ENCODE assay signal across 2 cellular contexts in the genomic region with DNA sequence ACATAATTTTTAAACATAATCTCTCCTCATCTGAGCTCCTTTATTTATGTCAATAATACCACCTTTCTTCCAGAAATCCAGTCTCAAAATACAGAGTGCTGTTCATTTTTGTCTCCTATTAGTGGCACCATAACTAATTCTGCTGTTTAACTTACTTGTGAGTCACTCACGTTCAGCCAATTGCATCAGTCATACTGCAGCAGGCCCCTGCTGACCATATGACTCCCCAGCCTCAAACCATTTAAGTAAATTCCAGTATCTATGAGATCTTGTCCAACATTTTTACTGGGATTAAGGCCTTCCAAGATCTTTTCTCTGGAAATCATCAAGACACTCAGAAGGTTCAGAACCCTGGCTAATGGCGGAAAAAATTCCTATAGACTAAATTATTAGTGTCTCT.
TF ChIP-seq lines count a peak whose summit lies in the region.

No MANE protein-coding gene starts in this region.

TF ChIP-seq in SK-N-SH, 30 proteins besides CTCF, POLR2A, EP300 and RAD21 (continued from another document):
- TF ChIP-seq, protein P1, sequence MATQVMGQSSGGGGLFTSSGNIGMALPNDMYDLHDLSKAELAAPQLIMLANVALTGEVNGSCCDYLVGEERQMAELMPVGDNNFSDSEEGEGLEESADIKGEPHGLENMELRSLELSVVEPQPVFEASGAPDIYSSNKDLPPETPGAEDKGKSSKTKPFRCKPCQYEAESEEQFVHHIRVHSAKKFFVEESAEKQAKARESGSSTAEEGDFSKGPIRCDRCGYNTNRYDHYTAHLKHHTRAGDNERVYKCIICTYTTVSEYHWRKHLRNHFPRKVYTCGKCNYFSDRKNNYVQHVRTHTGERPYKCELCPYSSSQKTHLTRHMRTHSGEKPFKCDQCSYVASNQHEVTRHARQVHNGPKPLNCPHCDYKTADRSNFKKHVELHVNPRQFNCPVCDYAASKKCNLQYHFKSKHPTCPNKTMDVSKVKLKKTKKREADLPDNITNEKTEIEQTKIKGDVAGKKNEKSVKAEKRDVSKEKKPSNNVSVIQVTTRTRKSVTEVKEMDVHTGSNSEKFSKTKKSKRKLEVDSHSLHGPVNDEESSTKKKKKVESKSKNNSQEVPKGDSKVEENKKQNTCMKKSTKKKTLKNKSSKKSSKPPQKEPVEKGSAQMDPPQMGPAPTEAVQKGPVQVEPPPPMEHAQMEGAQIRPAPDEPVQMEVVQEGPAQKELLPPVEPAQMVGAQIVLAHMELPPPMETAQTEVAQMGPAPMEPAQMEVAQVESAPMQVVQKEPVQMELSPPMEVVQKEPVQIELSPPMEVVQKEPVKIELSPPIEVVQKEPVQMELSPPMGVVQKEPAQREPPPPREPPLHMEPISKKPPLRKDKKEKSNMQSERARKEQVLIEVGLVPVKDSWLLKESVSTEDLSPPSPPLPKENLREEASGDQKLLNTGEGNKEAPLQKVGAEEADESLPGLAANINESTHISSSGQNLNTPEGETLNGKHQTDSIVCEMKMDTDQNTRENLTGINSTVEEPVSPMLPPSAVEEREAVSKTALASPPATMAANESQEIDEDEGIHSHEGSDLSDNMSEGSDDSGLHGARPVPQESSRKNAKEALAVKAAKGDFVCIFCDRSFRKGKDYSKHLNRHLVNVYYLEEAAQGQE (IDR thresholded peaks at IDR 0.05; ENCODE audit: low read depth, low read length): no peak
- TF ChIP-seq, protein P2, sequence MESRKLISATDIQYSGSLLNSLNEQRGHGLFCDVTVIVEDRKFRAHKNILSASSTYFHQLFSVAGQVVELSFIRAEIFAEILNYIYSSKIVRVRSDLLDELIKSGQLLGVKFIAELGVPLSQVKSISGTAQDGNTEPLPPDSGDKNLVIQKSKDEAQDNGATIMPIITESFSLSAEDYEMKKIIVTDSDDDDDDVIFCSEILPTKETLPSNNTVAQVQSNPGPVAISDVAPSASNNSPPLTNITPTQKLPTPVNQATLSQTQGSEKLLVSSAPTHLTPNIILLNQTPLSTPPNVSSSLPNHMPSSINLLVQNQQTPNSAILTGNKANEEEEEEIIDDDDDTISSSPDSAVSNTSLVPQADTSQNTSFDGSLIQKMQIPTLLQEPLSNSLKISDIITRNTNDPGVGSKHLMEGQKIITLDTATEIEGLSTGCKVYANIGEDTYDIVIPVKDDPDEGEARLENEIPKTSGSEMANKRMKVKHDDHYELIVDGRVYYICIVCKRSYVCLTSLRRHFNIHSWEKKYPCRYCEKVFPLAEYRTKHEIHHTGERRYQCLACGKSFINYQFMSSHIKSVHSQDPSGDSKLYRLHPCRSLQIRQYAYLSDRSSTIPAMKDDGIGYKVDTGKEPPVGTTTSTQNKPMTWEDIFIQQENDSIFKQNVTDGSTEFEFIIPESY (IDR thresholded peaks at IDR 0.05; ENCODE audit: borderline replicate concordance, low read depth): no peak
- TF ChIP-seq NRF1 (IDR thresholded peaks at IDR 0.05; ENCODE audit: low read depth, low read length) (no peak), GABPA (IDR thresholded peaks at IDR 0.05; ENCODE audit: low read depth) (no peak), YY1 (IDR thresholded peaks at IDR 0.05; ENCODE audit: low read depth) (no peak), RCOR1 (IDR thresholded peaks at IDR 0.05; ENCODE audit: low read length) (no peak)
- TF ChIP-seq, protein P3, sequence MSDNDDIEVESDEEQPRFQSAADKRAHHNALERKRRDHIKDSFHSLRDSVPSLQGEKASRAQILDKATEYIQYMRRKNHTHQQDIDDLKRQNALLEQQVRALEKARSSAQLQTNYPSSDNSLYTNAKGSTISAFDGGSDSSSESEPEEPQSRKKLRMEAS (IDR thresholded peaks at IDR 0.05; ENCODE audit: low read depth): no peak

TF ChIP-seq in SK-N-SH treated with all-trans-retinoic acid at 6 μM for 48 hours, 23 proteins besides CTCF, POLR2A, EP300 and RAD21 (continued from another document):
- TF ChIP-seq, protein P4, sequence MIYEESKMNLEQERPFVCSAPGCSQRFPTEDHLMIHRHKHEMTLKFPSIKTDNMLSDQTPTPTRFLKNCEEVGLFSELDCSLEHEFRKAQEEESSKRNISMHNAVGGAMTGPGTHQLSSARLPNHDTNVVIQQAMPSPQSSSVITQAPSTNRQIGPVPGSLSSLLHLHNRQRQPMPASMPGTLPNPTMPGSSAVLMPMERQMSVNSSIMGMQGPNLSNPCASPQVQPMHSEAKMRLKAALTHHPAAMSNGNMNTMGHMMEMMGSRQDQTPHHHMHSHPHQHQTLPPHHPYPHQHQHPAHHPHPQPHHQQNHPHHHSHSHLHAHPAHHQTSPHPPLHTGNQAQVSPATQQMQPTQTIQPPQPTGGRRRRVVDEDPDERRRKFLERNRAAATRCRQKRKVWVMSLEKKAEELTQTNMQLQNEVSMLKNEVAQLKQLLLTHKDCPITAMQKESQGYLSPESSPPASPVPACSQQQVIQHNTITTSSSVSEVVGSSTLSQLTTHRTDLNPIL (CRISPR knock-in tag; IDR thresholded peaks at IDR 0.05; ENCODE audit: low read depth): no peak
